8 cellular contexts compared by ENCODE assay signal in the genomic region with DNA sequence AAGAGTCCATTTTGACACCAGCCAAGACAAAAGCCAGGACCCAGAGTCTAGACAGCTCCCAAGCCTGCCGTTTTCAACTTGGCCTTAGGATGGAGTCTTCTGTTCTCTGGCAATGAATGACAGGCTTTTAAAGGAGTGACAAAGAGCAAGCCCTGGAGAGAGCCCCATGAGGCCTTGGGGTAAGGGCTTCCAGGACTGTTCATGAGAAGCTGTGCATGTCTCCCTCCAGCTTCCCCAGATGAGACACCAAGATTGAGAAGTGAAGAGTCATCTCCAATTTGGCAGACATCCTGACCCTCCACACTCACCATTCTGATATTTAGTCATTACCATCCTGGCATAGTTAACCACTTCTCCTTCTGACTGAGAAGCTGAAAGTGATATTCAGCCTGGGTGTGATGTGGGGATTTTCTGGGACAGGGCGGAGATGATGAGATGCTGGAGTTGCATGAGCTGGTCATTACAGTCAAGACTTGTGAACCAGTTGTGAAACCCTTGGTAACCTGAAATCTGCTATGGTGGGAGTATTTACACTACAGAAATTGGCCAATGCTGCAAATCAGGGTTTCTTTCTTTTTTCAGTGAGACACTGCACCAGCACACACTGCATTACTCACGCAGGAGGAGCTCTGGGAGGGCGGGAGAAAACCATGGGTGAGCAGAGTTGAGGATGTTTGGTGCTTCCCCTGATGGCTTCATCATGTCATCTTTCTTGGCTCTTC.
DNase-seq lines count a peak whose midpoint lies in the region; ATAC-seq and TF ChIP-seq lines count a peak whose summit lies in the region.

No MANE protein-coding gene starts in this region.

- no peaks in the 10 kb centered on the region for H3K36me3 ChIP-seq in brain microvascular endothelial cell (replicated peaks)

- H3K36me3 Mint-ChIP-seq in natural killer cell = no peaks in the 10 kb centered on the region

- H3K9me3 Mint-ChIP-seq in natural killer cell = no peaks in the 10 kb centered on the region

- H3K4me3 ChIP-seq in AG04450 (ENCODE audit: low read depth, low read length) (no peak overlapping the region), brain microvascular endothelial cell (ENCODE audit: low read depth, low read length) (no peak overlapping the region)

- peak overlapping the region; percentile 40 for H3K4me3 Mint-ChIP-seq in natural killer cell

- intact Hi-C loops in natural killer cell (cut with micrococcal nuclease) = no loop called here

- DNase-seq in AG04450 (ENCODE audit: low read depth, low spot score) (peak; percentile 74), SIG-M5 treated with dmso at 0.1 percent for 504 hours (lab: John Stamatoyannopoulos, UW; ENCODE audit: unreplicated experiment) (peak; percentile 86), brain microvascular endothelial cell (peak; percentile 87), natural killer cell (no peak), NCI-H1105 treated with DMSO at 0.1 percent for 48 hours (lab: John Stamatoyannopoulos, UW) (no peak), NCI-H187 (lab: John Stamatoyannopoulos, UW) (no peak)

- in situ Hi-C loops in brain microvascular endothelial cell (cut with HindIII; ENCODE audit: low pct_ligation_motif_present, low sequenced_read_pairs) = no loop called here

- POLR2A ChIA-PET in AG04450 (lab: Yijun Ruan, JAX) = interaction anchor here (0.6 to 2.1 kb wide), 7 partner anchors 8 to 177 kb away, joined by 3 to 8 read pairs (median 4); no protein-coding TSS in a partner anchor

- peaks cover 40 to 41% of the 10 kb centered on the region in 2 donors for H3K4me1 Mint-ChIP-seq in natural killer cell

- CTCF ChIA-PET in AG04450 (lab: Charles Lee) = interaction anchor here (0.7 to 1.6 kb wide), 4 partner anchors 22 to 271 kb away, joined by 3 to 7 read pairs (median 4); no protein-coding TSS in a partner anchor

- H3K27me3 ChIP-seq in AG04450 (ENCODE audit: control insufficient read depth, insufficient read depth, low read length) = no peaks in the 10 kb centered on the region
- H3K27me3 ChIP-seq in brain microvascular endothelial cell (replicated peaks) = no peaks in the 10 kb centered on the region

- H3K27me3 Mint-ChIP-seq in natural killer cell (ENCODE audit: low read depth in 2 of 2) = no peaks in the 10 kb centered on the region

- H3K27ac ChIP-seq in AG04450 (ENCODE audit: low read depth, low read length) = peak overlapping the region; percentile 63
- peak overlapping the region; percentile 74 for H3K27ac ChIP-seq in brain microvascular endothelial cell

- peak; percentile 87 for ATAC-seq in GM18909 (IDR thresholded peaks at IDR 0.05; ENCODE audit: poor library complexity, unreplicated experiment)
- ATAC-seq in HG03060 (IDR thresholded peaks at IDR 0.05; ENCODE audit: low read depth, unreplicated experiment) = peak; percentile 86
- ATAC-seq in natural killer cell = peak; percentile 21 to 67 (median 43)

- no peak for TF ChIP-seq CTCF in AG04450 (IDR thresholded peaks at IDR 0.05; ENCODE audit: low read depth, low read length)
- TF ChIP-seq CTCF in brain microvascular endothelial cell (IDR thresholded peaks at IDR 0.05; ENCODE audit: low read depth, low read length, missing control alignments) = peak; percentile 40
- TF ChIP-seq CTCF in natural killer cell (IDR thresholded peaks at IDR 0.05) = no peak

- peak overlapping the region; percentile 87 to 95 for H3K27ac Mint-ChIP-seq in natural killer cell

- H3K9me3 ChIP-seq in AG04450 (ENCODE audit: control insufficient read depth, insufficient read depth, low read length) = peaks cover 7% of the 10 kb centered on the region; the same call in 1 of the 2 replicates

Comparison
In these comparisons a context has a peak if more than half of its experiments do, and no peak if none do; other contexts are left out.
1. DNase-seq: peak in AG04450 (single experiment), SIG-M5 treated with dmso at 0.1 percent for 504 hours (single experiment) and brain microvascular endothelial cell (single experiment); none in natural killer cell (single experiment), NCI-H1105 treated with DMSO at 0.1 percent for 48 hours (single experiment) and NCI-H187 (0 of 2).
2. Peak in every context shown above with its lines, with median percentiles within 50 percentile points of each other: ATAC-seq.